ENCODE assay signal across 9 cellular contexts in genomic region chr2:196849895-196850294, GRCh38. TPM values are rescaled to one million over a fixed set of nuclear protein-coding genes. Genes with fewer than 3 reads are reported as not detected.
A peak's percentile ranks its signal among the peaks of the same experiment; 100 is the strongest.
DNase-seq lines count a peak whose midpoint lies in the region; ATAC-seq and TF ChIP-seq lines count a peak whose summit lies in the region.
"Had no signal": no experiment of that assay in that cellular context is flagged by ENCODE, and none has a peak within 500 bp of the region (broad histone marks: within the 10 kb centered on the region; RNA-seq: fewer than 3 reads in every experiment).

No MANE protein-coding gene starts in this region.

- H3K27ac ChIP-seq in DND-41 (ENCODE audit: low read length), result no peak overlapping the region
- H3K27ac ChIP-seq in brain microvascular endothelial cell, result no peak overlapping the region

- in situ Hi-C loops in brain microvascular endothelial cell (cut with HindIII; ENCODE audit: low pct_ligation_motif_present, low sequenced_read_pairs), result no loop called here

- H3K36me3 ChIP-seq in DND-41 (ENCODE audit: insufficient read depth, low read length) (peaks cover 24% of the 10 kb centered on the region; the same call in 1 of the 2 replicates), brain microvascular endothelial cell (replicated peaks) (peaks cover 3% of the 10 kb centered on the region)

- no peaks in the 10 kb centered on the region for H3K79me2 ChIP-seq in DND-41 (ENCODE audit: insufficient read depth, low read length)

- H3K4me1 ChIP-seq in DND-41 (ENCODE audit: insufficient read depth, low read length), result no peaks in the 10 kb centered on the region

- H3K4me2 ChIP-seq in DND-41 (ENCODE audit: insufficient read depth, low read length), result no peak overlapping the region

- no peak overlapping the region for H3K4me3 ChIP-seq in DND-41 (ENCODE audit: low read depth in 1 of 2, low read length in 2 of 2)
- no peak overlapping the region for H3K4me3 ChIP-seq in brain microvascular endothelial cell (ENCODE audit: low read depth, low read length)

- no peak overlapping the region for H3K9ac ChIP-seq in DND-41 (ENCODE audit: low read depth, low read length)

- no peaks in the 10 kb centered on the region for H4K20me1 ChIP-seq in DND-41 (ENCODE audit: insufficient read depth, low read length)

- no peaks in the 10 kb centered on the region for H3K9me3 ChIP-seq in DND-41 (ENCODE audit: insufficient read depth, low read length, severe bottlenecking)

- ATAC-seq in DND-41 (ENCODE audit: insufficient read depth, low read depth) (peak; percentile 49; the same call in 2 of the 3 replicates), HG03039 (IDR thresholded peaks at IDR 0.05; ENCODE audit: unreplicated experiment) (no peak)

- H2AFZ ChIP-seq in DND-41 (ENCODE audit: low read depth, low read length), result no peak overlapping the region

- H3K27me3 ChIP-seq in DND-41 (ENCODE audit: insufficient read depth, low read length, poor library complexity) (no peaks in the 10 kb centered on the region), brain microvascular endothelial cell (replicated peaks) (no peaks in the 10 kb centered on the region)

- no peak for DNase-seq in DND-41
- DNase-seq in LHCN-M2 (ENCODE audit: low read depth), result peak; percentile 46
- peak; percentile 7 for DNase-seq in brain microvascular endothelial cell
- peak; percentile 29 to 52 for DNase-seq in lung microvascular endothelial cell (ENCODE audit: low read depth in 2 of 2)
- DNase-seq in NCI-H526 treated with DMSO at 0.1 percent for 48 hours (lab: John Stamatoyannopoulos, UW), result no peak
- DNase-seq in activated gamma-delta T cell treated with Interleukin-2 at 50 U/mL for 16 hours, result no peak
- DNase-seq in NCI-H128 (lab: John Stamatoyannopoulos, UW; ENCODE audit: unreplicated experiment), result no peak
- DNase-seq: glutamatergic neuron had no signal

- TF ChIP-seq CTCF in DND-41 (IDR thresholded peaks at IDR 0.05; ENCODE audit: borderline replicate concordance, extremely low read depth, low read length, poor library complexity, severe bottlenecking) (peak; percentile 36), brain microvascular endothelial cell (IDR thresholded peaks at IDR 0.05; ENCODE audit: low read depth, low read length, missing control alignments) (peak; percentile 69)

RNA-seq across cellular contexts. Expression of gene C2orf66, which starts 40.7 kb away (rescaled TPM):
- total RNA-seq in LHCN-M2 (2014; rRNA removed) (0.32 TPM in 1 of 2 replicates, not detected in the other), lung microvascular endothelial cell (not detected in 2 replicates)
- polyA plus RNA-seq in LHCN-M2 (2012), result 0.04 TPM

RNA-seq across cellular contexts. Expression of gene GTF3C3, which starts 50.4 kb away (rescaled TPM):
- total RNA-seq in LHCN-M2 (2014; rRNA removed) (13.5 and 16.0 TPM in 2 replicates), lung microvascular endothelial cell (37.3 and 38.6 TPM in 2 replicates)
- 5.0 TPM for polyA plus RNA-seq in LHCN-M2 (2012)

Comparison
In these comparisons a context has a peak if more than half of its experiments do, and no peak if none do; other contexts are left out.
1. DNase-seq: peak in LHCN-M2 (single experiment), brain microvascular endothelial cell (single experiment) and lung microvascular endothelial cell (2 of 2); none in DND-41 (single experiment), NCI-H526 treated with DMSO at 0.1 percent for 48 hours (single experiment), activated gamma-delta T cell treated with Interleukin-2 at 50 U/mL for 16 hours (single experiment) and NCI-H128 (single experiment).